In genomic region chr17:81987161-81987770, GRCh38 we compare ENCODE assay signal across 23 cellular contexts. TPM values are rescaled to one million over a fixed set of nuclear protein-coding genes. Genes with fewer than 3 reads are reported as not detected.
DNase-seq lines count a peak whose midpoint lies in the region; ATAC-seq and TF ChIP-seq lines count a peak whose summit lies in the region.
"Had no signal": no experiment of that assay in that cellular context is flagged by ENCODE, and none has a peak within 500 bp of the region (broad histone marks: within the 10 kb centered on the region; RNA-seq: fewer than 3 reads in every experiment).

No MANE protein-coding gene starts in this region.

- H3K36me3 Mint-ChIP-seq in activated naive CD4-positive, alpha-beta T cell treated with anti-CD3 and anti-CD28 coated beads, Interleukin-2, amount 10 ng/mL, durations not matched to agents 7 days and 5 days = peaks cover 29% of the 10 kb centered on the region
- peaks cover 11% of the 10 kb centered on the region for H3K36me3 Mint-ChIP-seq in central memory CD8-positive, alpha-beta T cell (ENCODE audit: insufficient read depth)
- peaks cover 52% of the 10 kb centered on the region for H3K36me3 Mint-ChIP-seq in stimulated activated memory B cell treated with anti-CD40 and anti-IgM and Interleukin-4, amounts not matched to agents 10 μg/mL and 1 μg/mL and 100 μg/mL, for 72 hours

- H3K27ac Mint-ChIP-seq in activated naive CD4-positive, alpha-beta T cell treated with anti-CD3 and anti-CD28 coated beads, Interleukin-2, amount 10 ng/mL, durations not matched to agents 7 days and 5 days = peak overlapping the region; percentile 71
- H3K27ac Mint-ChIP-seq in central memory CD8-positive, alpha-beta T cell (ENCODE audit: low read depth) = peak overlapping the region; percentile 22
- H3K27ac Mint-ChIP-seq in stimulated activated memory B cell treated with anti-CD40 and anti-IgM and Interleukin-4, amounts not matched to agents 10 μg/mL and 1 μg/mL and 100 μg/mL, for 72 hours = peak overlapping the region; percentile 40

- H2BK120ac ChIP-seq in IMR-90 (ENCODE audit: low read depth, low read length) = no peak overlapping the region

- H3K4me3 Mint-ChIP-seq in activated naive CD4-positive, alpha-beta T cell treated with anti-CD3 and anti-CD28 coated beads, Interleukin-2, amount 10 ng/mL, durations not matched to agents 7 days and 5 days = no peak overlapping the region
- no peak overlapping the region for H3K4me3 Mint-ChIP-seq in central memory CD8-positive, alpha-beta T cell
- no peak overlapping the region for H3K4me3 Mint-ChIP-seq in stimulated activated memory B cell treated with anti-CD40 and anti-IgM and Interleukin-4, amounts not matched to agents 10 μg/mL and 1 μg/mL and 100 μg/mL, for 72 hours

- TF ChIP-seq POLR2A in IMR-90 (IDR thresholded peaks at IDR 0.05; ENCODE audit: low read depth, low read length) = no peak

- POLR2A ChIA-PET in IMR-90 (lab: Charles Lee; ENCODE audit: unreplicated experiment) (no interaction called here), PC-9 (lab: Charles Lee; ENCODE audit: unreplicated experiment) (no interaction called here)

- no peaks in the 10 kb centered on the region for H3K9me3 Mint-ChIP-seq in activated naive CD4-positive, alpha-beta T cell treated with anti-CD3 and anti-CD28 coated beads, Interleukin-2, amount 10 ng/mL, durations not matched to agents 7 days and 5 days
- no peaks in the 10 kb centered on the region for H3K9me3 Mint-ChIP-seq in central memory CD8-positive, alpha-beta T cell
- no peaks in the 10 kb centered on the region for H3K9me3 Mint-ChIP-seq in stimulated activated memory B cell treated with anti-CD40 and anti-IgM and Interleukin-4, amounts not matched to agents 10 μg/mL and 1 μg/mL and 100 μg/mL, for 72 hours

- no peak overlapping the region for H3K27ac ChIP-seq in IMR-90 (ENCODE audit: insufficient read depth, low read length)
- H3K27ac ChIP-seq in PC-9 = no peak overlapping the region
- H3K27ac ChIP-seq: 22Rv1, KMS-11 had no signal

- peak overlapping the region; percentile 61 for H2AK9ac ChIP-seq in IMR-90 (replicated peaks; ENCODE audit: low read depth, low read length, poor library complexity)

- H3K36me3 ChIP-seq in IMR-90 (ENCODE audit: control insufficient read depth, insufficient read depth, low read length) = peaks cover 35% of the 10 kb centered on the region
- no peaks in the 10 kb centered on the region for H3K36me3 ChIP-seq in PC-9 (ENCODE audit: low read depth)

- no peak for DNase-seq in activated naive CD4-positive, alpha-beta T cell treated with anti-CD3 and anti-CD28 coated beads, Interleukin-2, amount 10 ng/mL, durations not matched to agents 7 days and 5 days
- DNase-seq in activated naive CD4-positive, alpha-beta T cell treated with anti-CD3 and anti-CD28 coated beads, Interleukin-2, amount 50 U/mL, for 16 hours = no peak
- no peak for DNase-seq in IMR-90
- no peak for DNase-seq in central memory CD8-positive, alpha-beta T cell (ENCODE audit: low spot score in 2 of 2)
- no peak for DNase-seq in activated CD4-positive, CD25-positive, alpha-beta regulatory T cell (lab: John Stamatoyannopoulos, UW)
- no peak for DNase-seq in PC-9
- DNase-seq in GM10266 (ENCODE audit: extremely low spot score) = no peak
- DNase-seq: DMS53; MM.1S; NCI-H2029; NCI-H446 treated with DMSO at 0.1 percent for 48 hours; NCI-H526; NCI-H82; NK-92 treated with Interleukin-12 subunit alpha and Interleukin-12 subunit beta, amount 100 ng/mL, for 24 hours; PC-3; SHP77 had no signal

- no peaks in the 10 kb centered on the region for H3K9me2 ChIP-seq in PC-9 (ENCODE audit: insufficient read depth)

- no peak for TF ChIP-seq RAD21 in IMR-90 (IDR thresholded peaks at IDR 0.05; ENCODE audit: low read length)

- H3K4me2 ChIP-seq in IMR-90 (ENCODE audit: low read depth, low read length) = no peak overlapping the region
- H3K4me2 ChIP-seq in PC-9 = no peak overlapping the region
- H3K4me2 ChIP-seq: KMS-11 had no signal

- H3K27me3 ChIP-seq in IMR-90 (ENCODE audit: control insufficient read depth, insufficient read depth, low read length) = no peaks in the 10 kb centered on the region
- no peaks in the 10 kb centered on the region for H3K27me3 ChIP-seq in PC-9 (ENCODE audit: insufficient read depth, low read depth)
- H3K27me3 ChIP-seq: BE2C had no signal

- CTCF ChIA-PET in activated naive CD4-positive, alpha-beta T cell treated with anti-CD3 and anti-CD28 coated beads, Interleukin-2, amount 10 ng/mL, durations not matched to agents 7 days and 5 days (lab: Charles Lee) = no interaction called here
- CTCF ChIA-PET in IMR-90 (lab: Yijun Ruan, JAX) (no interaction called here), PC-9 (lab: Charles Lee) (no interaction called here)

- H3K56ac ChIP-seq in IMR-90 (ENCODE audit: extremely low read depth, insufficient read depth, low read length) = no peak overlapping the region

- H3K79me2 ChIP-seq in PC-9 (ENCODE audit: low read depth) = no peaks in the 10 kb centered on the region

- peaks cover 22% of the 10 kb centered on the region for H3K4me1 Mint-ChIP-seq in activated naive CD4-positive, alpha-beta T cell treated with anti-CD3 and anti-CD28 coated beads, Interleukin-2, amount 10 ng/mL, durations not matched to agents 7 days and 5 days
- H3K4me1 Mint-ChIP-seq in central memory CD8-positive, alpha-beta T cell = peaks cover 25% of the 10 kb centered on the region
- H3K4me1 Mint-ChIP-seq in stimulated activated memory B cell treated with anti-CD40 and anti-IgM and Interleukin-4, amounts not matched to agents 10 μg/mL and 1 μg/mL and 100 μg/mL, for 72 hours = peaks cover 19% of the 10 kb centered on the region

- H2AFZ ChIP-seq in IMR-90 (replicated peaks; ENCODE audit: low read length, poor library complexity) (no peak overlapping the region), PC-9 (no peak overlapping the region)

- no peak overlapping the region for H3K14ac ChIP-seq in IMR-90 (replicated peaks; ENCODE audit: low read depth, low read length)

- no peak overlapping the region for H3K18ac ChIP-seq in IMR-90 (ENCODE audit: low read depth, low read length)

- H3K4me3 ChIP-seq in IMR-90 (ENCODE audit: insufficient read depth, low read depth, low read length) = no peak overlapping the region
- H3K4me3 ChIP-seq in PC-9 = no peak overlapping the region

- H2BK20ac ChIP-seq in IMR-90 (ENCODE audit: low read depth, low read length) = no peak overlapping the region

- H3K79me1 ChIP-seq in IMR-90 (ENCODE audit: low read depth in 1 of 2, low read length in 2 of 2) = peaks cover 1 to 23% of the 10 kb centered on the region in 2 experiments; a peak in 3 of 4 replicates

- H3K23ac ChIP-seq in IMR-90 (ENCODE audit: low read depth, low read length) = no peak overlapping the region

- TF ChIP-seq CTCF in IMR-90 (conservative IDR thresholded peaks at IDR 0.05; ENCODE audit: low read depth, low read length) (no peak), PC-9 (conservative IDR thresholded peaks at IDR 0.05) (no peak), GM10266 (IDR thresholded peaks at IDR 0.05; ENCODE audit: control insufficient read depth, insufficient read depth, low read depth, missing control alignments) (no peak)

- no peaks in the 10 kb centered on the region for H3F3A ChIP-seq in PC-9 (ENCODE audit: insufficient read depth, low read depth)

- H3K4me1 ChIP-seq in IMR-90 (ENCODE audit: control insufficient read depth, insufficient read depth, low read length) = peaks cover 9% of the 10 kb centered on the region
- peaks cover 5% of the 10 kb centered on the region for H3K4me1 ChIP-seq in PC-9 (replicated peaks; ENCODE audit: insufficient read depth)

- H3K4ac ChIP-seq in IMR-90 (ENCODE audit: low read depth, low read length) = no peak overlapping the region

- H3K9ac ChIP-seq in IMR-90 (ENCODE audit: low read depth, low read length) = no peak overlapping the region
- H3K9ac ChIP-seq: KMS-11 had no signal

- H2BK5ac ChIP-seq in IMR-90 (ENCODE audit: low read depth, low read length, poor library complexity, severe bottlenecking) = no peak overlapping the region

- H4K5ac ChIP-seq in IMR-90 (ENCODE audit: low read depth, low read length) = no peak overlapping the region

- no peak overlapping the region for H4K8ac ChIP-seq in IMR-90 (ENCODE audit: low read depth in 2 of 2, low read length in 2 of 2)

- H4K20me1 ChIP-seq in IMR-90 (ENCODE audit: insufficient read depth, low read length) (peaks cover 6% of the 10 kb centered on the region), PC-9 (ENCODE audit: insufficient read depth) (no peaks in the 10 kb centered on the region)

- intact Hi-C loops in IMR-90 (cut with micrococcal nuclease) (no loop called here), PC-9 (cut with micrococcal nuclease; ENCODE audit: unreplicated experiment) (no loop called here)

- WGBS in IMR-90 (ENCODE audit: extremely low coverage in 2 of 2, insufficient read length in 1 of 2), 2 experiments = 98% methylated on average over 7 of the region's 26 CpGs; no CpG with 5 or more reads in 1 of the 2 experiments

- no peaks in the 10 kb centered on the region for H3K27me3 Mint-ChIP-seq in activated naive CD4-positive, alpha-beta T cell treated with anti-CD3 and anti-CD28 coated beads, Interleukin-2, amount 10 ng/mL, durations not matched to agents 7 days and 5 days
- H3K27me3 Mint-ChIP-seq in central memory CD8-positive, alpha-beta T cell = no peaks in the 10 kb centered on the region
- no peaks in the 10 kb centered on the region for H3K27me3 Mint-ChIP-seq in stimulated activated memory B cell treated with anti-CD40 and anti-IgM and Interleukin-4, amounts not matched to agents 10 μg/mL and 1 μg/mL and 100 μg/mL, for 72 hours

- no peak overlapping the region for H2BK15ac ChIP-seq in IMR-90 (ENCODE audit: low read depth, low read length)

- no peak for ATAC-seq in IMR-90 (ENCODE audit: low read depth)
- no peak for ATAC-seq in central memory CD8-positive, alpha-beta T cell (replicated peaks; ENCODE audit: extremely low read depth, poor library complexity, severe bottlenecking)
- ATAC-seq in stimulated activated memory B cell treated with anti-CD40 and anti-IgM and Interleukin-4, amounts not matched to agents 10 μg/mL and 1 μg/mL and 100 μg/mL, for 72 hours = no peak
- ATAC-seq: PC-3 had no signal

- H4K91ac ChIP-seq in IMR-90 (ENCODE audit: insufficient read depth, low read depth, low read length) = no peak overlapping the region

- BruUV-seq in IMR-90 (replicated peaks; lab: Mats Ljungman, UMichigan) (no TSS peak), PC-9 (replicated peaks; lab: Mats Ljungman, UMichigan) (no TSS peak)

- no peaks in the 10 kb centered on the region for H3K9me3 ChIP-seq in IMR-90 (ENCODE audit: control insufficient read depth, insufficient read depth, low read length)
- H3K9me3 ChIP-seq in PC-9 (ENCODE audit: insufficient read depth, low read depth) = no peaks in the 10 kb centered on the region
- H3K9me3 ChIP-seq: BE2C had no signal

- in situ Hi-C loops in IMR-90 (cut with MboI; ENCODE audit: low sequenced_read_pairs) = no loop called here

- no peaks in the 10 kb centered on the region for H3K9me1 ChIP-seq in IMR-90 (ENCODE audit: insufficient read depth, low read length)

- no peak overlapping the region for H2AK5ac ChIP-seq in IMR-90 (ENCODE audit: low read depth, low read length)

- dilution Hi-C loops in IMR-90 (cut with HindIII; ENCODE audit: low sequenced_read_pairs, unreplicated experiment) = no loop called here

RNA-seq across cellular contexts. Expression of gene ASPSCR1, which starts 9.8 kb away (rescaled TPM):
- total RNA-seq in IMR-90 (2012; rRNA removed) = 7.2 and 8.3 TPM in 2 replicates
- polyA plus RNA-seq in IMR-90 (2012; rRNA removed) = 17.2 and 26.0 TPM in 2 replicates
- polyA plus RNA-seq in IMR-90 (2012; cell fraction: cytosol; rRNA removed) = 22.0 and 24.6 TPM in 2 replicates
- polyA plus RNA-seq in IMR-90 (2012; cell fraction: nucleus; rRNA removed; ENCODE audit: low replicate concordance) = 57.3 and 145 TPM in 2 replicates
- total RNA-seq in PC-9 (2021) = 54.9 and 80.0 TPM in 2 replicates

RNA-seq across cellular contexts. Expression of gene NOTUM, which starts 26.3 kb away (rescaled TPM):
- total RNA-seq in IMR-90 (2012; rRNA removed) (not detected in 2 replicates), PC-9 (2021) (0.33 TPM in 1 of 2 replicates, not detected in the other)
- polyA plus RNA-seq in IMR-90 (2012; rRNA removed) = 0.05 and 0.06 TPM in 2 replicates
- polyA plus RNA-seq in IMR-90 (2012; cell fraction: cytosol; rRNA removed) = 0.03 and 0.07 TPM in 2 replicates
- 0.07 and 0.22 TPM in 2 replicates for polyA plus RNA-seq in IMR-90 (2012; cell fraction: nucleus; rRNA removed; ENCODE audit: low replicate concordance)
- total RNA-seq: PC-3 had no signal

RNA-seq across cellular contexts. Expression of gene CENPX, which starts 35.4 kb away (rescaled TPM):
- total RNA-seq in IMR-90 (2012; rRNA removed) (44.8 and 45.3 TPM in 2 replicates), PC-9 (2021) (115 and 132 TPM in 2 replicates)
- 86.8 and 100 TPM in 2 replicates for polyA plus RNA-seq in IMR-90 (2012; rRNA removed)
- polyA plus RNA-seq in IMR-90 (2012; cell fraction: cytosol; rRNA removed) = 102 and 133 TPM in 2 replicates
- polyA plus RNA-seq in IMR-90 (2012; cell fraction: nucleus; rRNA removed; ENCODE audit: low replicate concordance) = 82.2 and 166 TPM in 2 replicates

RNA-seq across cellular contexts. Expression of gene LRRC45, which starts 35.8 kb away (rescaled TPM):
- total RNA-seq in IMR-90 (2012; rRNA removed) (7.2 and 7.8 TPM in 2 replicates), PC-9 (2021) (41.5 and 42.6 TPM in 2 replicates)
- 10.2 and 10.9 TPM in 2 replicates for polyA plus RNA-seq in IMR-90 (2012; rRNA removed)
- 6.8 and 8.0 TPM in 2 replicates for polyA plus RNA-seq in IMR-90 (2012; cell fraction: cytosol; rRNA removed)
- 46.7 and 84.8 TPM in 2 replicates for polyA plus RNA-seq in IMR-90 (2012; cell fraction: nucleus; rRNA removed; ENCODE audit: low replicate concordance)

RNA-seq across cellular contexts. Expression of gene MYADML2, which starts 40.2 kb away (rescaled TPM):
- not detected in 2 replicates for total RNA-seq in IMR-90 (2012; rRNA removed)
- polyA plus RNA-seq in IMR-90 (2012; rRNA removed) = not detected in 2 replicates
- not detected in 2 replicates for polyA plus RNA-seq in IMR-90 (2012; cell fraction: cytosol; rRNA removed)
- polyA plus RNA-seq in IMR-90 (2012; cell fraction: nucleus; rRNA removed; ENCODE audit: low replicate concordance) = not detected in 2 replicates
- not detected in 2 replicates for total RNA-seq in PC-9 (2021)
- total RNA-seq: Daoy, PC-3, RPMI7951, SK-MEL-5 had no signal
